In genomic region chr2:188245230-188245629, GRCh38 we compare ENCODE assay signal across 17 cellular contexts. TPM values are rescaled to one million over a fixed set of nuclear protein-coding genes. Genes with fewer than 3 reads are reported as not detected.
"Had no signal": no experiment of that assay in that cellular context is flagged by ENCODE, and none has a peak within 500 bp of the region (broad histone marks: within the 10 kb centered on the region; RNA-seq: fewer than 3 reads in every experiment).

No MANE protein-coding gene starts in this region.

- H3K4me1 Mint-ChIP-seq: activated CD8-positive, alpha-beta memory T cell treated with anti-CD3 and anti-CD28 coated beads, Interleukin-2, amount 10 ng/mL, durations not matched to agents 7 days and 5 days; natural killer cell; stimulated activated naive B cell treated with anti-CD40 and anti-IgM and Interleukin-4, amounts not matched to agents 10 μg/mL and 1 μg/mL and 100 μg/mL, for 72 hours; T-cell had no signal

- H3K27ac ChIP-seq: adrenal gland, colonic mucosa, SK-N-MC, tibial artery had no signal

- H3K27me3 Mint-ChIP-seq: activated CD4-positive, alpha-beta memory T cell treated with anti-CD3 and anti-CD28 coated beads for 36 hours; activated CD8-positive, alpha-beta memory T cell treated with anti-CD3 and anti-CD28 coated beads, Interleukin-2, amount 10 ng/mL, durations not matched to agents 7 days and 5 days; stimulated activated naive B cell treated with anti-CD40 and anti-IgM and Interleukin-4, amounts not matched to agents 10 μg/mL and 1 μg/mL and 100 μg/mL, for 72 hours; T-cell had no signal

- H3K4me3 Mint-ChIP-seq: activated CD4-positive, alpha-beta memory T cell treated with anti-CD3 and anti-CD28 coated beads for 36 hours; activated CD8-positive, alpha-beta memory T cell treated with anti-CD3 and anti-CD28 coated beads, Interleukin-2, amount 10 ng/mL, durations not matched to agents 7 days and 5 days; natural killer cell; stimulated activated naive B cell treated with anti-CD40 and anti-IgM and Interleukin-4, amounts not matched to agents 10 μg/mL and 1 μg/mL and 100 μg/mL, for 72 hours; T-cell had no signal

- H3K4me3 ChIP-seq: adrenal gland, colonic mucosa, SK-N-MC, tibial artery had no signal

- H3K9me3 Mint-ChIP-seq: activated CD4-positive, alpha-beta memory T cell treated with anti-CD3 and anti-CD28 coated beads for 36 hours; T-cell had no signal

- H3K4me1 ChIP-seq: adrenal gland, colonic mucosa, tibial artery had no signal

- FAIRE-seq: endothelial cell of umbilical vein, islet of Langerhans had no signal

- H3K9me3 ChIP-seq: adrenal gland, colonic mucosa, tibial artery had no signal

- DNase-seq: activated CD4-positive, alpha-beta memory T cell treated with anti-CD3 and anti-CD28 coated beads for 36 hours; activated CD4-positive, alpha-beta T cell treated with anti-CD3 and anti-CD28 coated beads for 1 hour; activated CD8-positive, alpha-beta memory T cell treated with anti-CD3 and anti-CD28 coated beads, Interleukin-2, amount 10 ng/mL, durations not matched to agents 7 days and 5 days; activated naive CD4-positive, alpha-beta T cell treated with anti-CD3 and anti-CD28 coated beads, Interleukin-2, amount 50 U/mL, for 16 hours; activated T-cell treated with anti-CD3 and anti-CD28 coated beads, Interleukin-2, amount 50 U/mL, for 1 hour; adrenal gland; central memory CD4-positive, alpha-beta T cell; colonic mucosa; foreskin melanocyte; natural killer cell; retina; stimulated activated naive B cell treated with anti-CD40 and anti-IgM and Interleukin-4, amounts not matched to agents 10 μg/mL and 1 μg/mL and 100 μg/mL, for 72 hours; T-cell; tibial artery had no signal

- H3K36me3 ChIP-seq: adrenal gland, colonic mucosa, tibial artery had no signal

- H3K27me3 ChIP-seq: adrenal gland, colonic mucosa, tibial artery had no signal

- H3K27ac Mint-ChIP-seq: activated CD4-positive, alpha-beta memory T cell treated with anti-CD3 and anti-CD28 coated beads for 36 hours; activated CD8-positive, alpha-beta memory T cell treated with anti-CD3 and anti-CD28 coated beads, Interleukin-2, amount 10 ng/mL, durations not matched to agents 7 days and 5 days; natural killer cell; stimulated activated naive B cell treated with anti-CD40 and anti-IgM and Interleukin-4, amounts not matched to agents 10 μg/mL and 1 μg/mL and 100 μg/mL, for 72 hours; T-cell had no signal

- H3K36me3 Mint-ChIP-seq: activated CD4-positive, alpha-beta memory T cell treated with anti-CD3 and anti-CD28 coated beads for 36 hours; activated CD8-positive, alpha-beta memory T cell treated with anti-CD3 and anti-CD28 coated beads, Interleukin-2, amount 10 ng/mL, durations not matched to agents 7 days and 5 days; natural killer cell; stimulated activated naive B cell treated with anti-CD40 and anti-IgM and Interleukin-4, amounts not matched to agents 10 μg/mL and 1 μg/mL and 100 μg/mL, for 72 hours; T-cell had no signal

RNA-seq across cellular contexts. Expression of gene GULP1, which starts 46.4 kb away (rescaled TPM):
- total RNA-seq: activated CD4-positive, alpha-beta memory T cell treated with anti-CD3 and anti-CD28 coated beads for 36 hours; activated CD8-positive, alpha-beta memory T cell treated with anti-CD3 and anti-CD28 coated beads, Interleukin-2, amount 10 ng/mL, durations not matched to agents 7 days and 5 days; natural killer cell had no signal
